ENCODE assay signal across 20 cellular contexts in genomic region chr3:171427771-171428320, GRCh38. TPM values are rescaled to one million over a fixed set of nuclear protein-coding genes. Genes with fewer than 3 reads are reported as not detected.
DNase-seq lines count a peak whose midpoint lies in the region; ATAC-seq, FAIRE-seq and TF ChIP-seq lines count a peak whose summit lies in the region.
"Had no signal": no experiment of that assay in that cellular context is flagged by ENCODE, and none has a peak within 500 bp of the region (broad histone marks: within the 10 kb centered on the region; RNA-seq: fewer than 3 reads in every experiment).

No MANE protein-coding gene starts in this region.

- no peak for TF ChIP-seq RAD21 in K562 (CRISPR knock-in tag; conservative IDR thresholded peaks at IDR 0.05 in 1 of 2, IDR thresholded peaks at IDR 0.05 in 1 of 2)

- H4K20me1 ChIP-seq in K562 (replicated peaks; ENCODE audit: control insufficient read depth, insufficient read depth, low read length) (no peaks in the 10 kb centered on the region), mammary epithelial cell (ENCODE audit: insufficient read depth, low read length) (no peaks in the 10 kb centered on the region)

- peaks cover 71% of the 10 kb centered on the region for H3K79me2 ChIP-seq in K562 (ENCODE audit: control insufficient read depth, insufficient read depth, low read length)
- peaks cover 2% of the 10 kb centered on the region for H3K79me2 ChIP-seq in mammary epithelial cell (ENCODE audit: insufficient read depth, low read length)

- H3K4me2 ChIP-seq in K562 (ENCODE audit: insufficient read depth, low read length) = peak overlapping the region; percentile 62
- H3K4me2 ChIP-seq in mammary epithelial cell (ENCODE audit: insufficient read depth, low read depth, low read length) = no peak overlapping the region

- H3K9ac ChIP-seq in HUES6 (ENCODE audit: low read length) (no peak overlapping the region), K562 (ENCODE audit: insufficient read depth in 1 of 2, low read depth in 2 of 2, low read length in 2 of 2) (peak overlapping the region; percentile 20 to 54; a peak in 3 of 4 replicates), iPS-20b (ENCODE audit: low read depth, low read length) (peak overlapping the region; percentile 55; the same call in 1 of the 2 replicates), mammary epithelial cell (ENCODE audit: insufficient read depth, low read length) (no peak overlapping the region)
- H3K9ac ChIP-seq: GM23248 had no signal

- peak overlapping the region; percentile 17; the same call in 1 of the 2 replicates for H3K4me3 ChIP-seq in HUES6 (ENCODE audit: low read depth, low read length)
- H3K4me3 ChIP-seq in K562 = no peak overlapping the region
- peak overlapping the region; percentile 35; the same call in 1 of the 2 replicates for H3K4me3 ChIP-seq in iPS-20b (ENCODE audit: low read length)
- H3K4me3 ChIP-seq in mammary epithelial cell (replicated peaks in 1 of 3; ENCODE audit: insufficient read depth in 1 of 3, low read depth in 2 of 3, low read length in 3 of 3) = no peak overlapping the region
- H3K4me3 ChIP-seq: GM23248, Peyer's patch had no signal

- no TSS peak for BruUV-seq in K562 (replicated peaks; lab: Mats Ljungman, UMichigan)
- no TSS peak for BruUV-seq in mammary epithelial cell (replicated peaks; lab: Mats Ljungman, UMichigan)

- ATAC-seq in K562 (peak; percentile 66), HG03460 (IDR thresholded peaks at IDR 0.05; ENCODE audit: unreplicated experiment) (no peak)
- ATAC-seq in effector memory CD8-positive, alpha-beta T cell (replicated peaks) = no peak

- H3K9me1 ChIP-seq in K562 (ENCODE audit: control insufficient read depth, insufficient read depth, low read length) = no peaks in the 10 kb centered on the region

- CTCF ChIA-PET in K562 (lab: Yijun Ruan, JAX; ENCODE audit: low intra/inter-chr PET ratio) (no interaction called here), mammary epithelial cell (lab: Charles Lee; ENCODE audit: low non-redundant PET) (no interaction called here)

- peak overlapping the region; percentile 68; the same call in 1 of the 2 replicates for H3K27ac ChIP-seq in HUES6 (ENCODE audit: low read depth, low read length)
- H3K27ac ChIP-seq in K562 (ENCODE audit: extremely low read depth, low read depth, low read length) = peak overlapping the region; percentile 81
- peak overlapping the region; percentile 91 for H3K27ac ChIP-seq in iPS-20b (ENCODE audit: low read length)
- H3K27ac ChIP-seq in mammary epithelial cell (ENCODE audit: insufficient read depth, low read depth, low read length) = no peak overlapping the region
- H3K27ac ChIP-seq: GM23248, Peyer's patch had no signal

- H3K27me3 Mint-ChIP-seq in effector memory CD8-positive, alpha-beta T cell = no peaks in the 10 kb centered on the region

- H3K27me3 ChIP-seq in HUES6 (ENCODE audit: control insufficient read depth, insufficient read depth, low read length) (no peaks in the 10 kb centered on the region), K562 (ENCODE audit: control insufficient read depth in 2 of 2, insufficient read depth in 2 of 2, low read length in 2 of 2) (no peaks in the 10 kb centered on the region), iPS-20b (ENCODE audit: insufficient read depth, low read length) (no peaks in the 10 kb centered on the region), mammary epithelial cell (ENCODE audit: insufficient read depth, low read length) (no peaks in the 10 kb centered on the region)
- H3K27me3 ChIP-seq: Peyer's patch had no signal

- POLR2A ChIA-PET in K562 (lab: Yijun Ruan, JAX) = interaction anchor here (0.6 to 2.8 kb wide), 13 partner anchors 8 to 188 kb away, joined by 3 to 30 read pairs (median 4); no protein-coding TSS in a partner anchor

- H3K4me3 Mint-ChIP-seq in effector memory CD8-positive, alpha-beta T cell = no peak overlapping the region

- no peak for FAIRE-seq in K562 (lab: Jason Lieb, UNC)

- WGBS in K562 (ENCODE audit: insufficient coverage, low coverage, missing lambda C conversion rate) = 17% methylated on average over 4 of the region's 4 CpGs
- 80% methylated on average over 4 of the region's 4 CpGs for WGBS in mammary epithelial cell (ENCODE audit: low coverage, missing lambda C conversion rate)

- H2AFZ ChIP-seq in K562 (ENCODE audit: low read depth, low read length) (peak overlapping the region; percentile 46; the same call in 1 of the 2 replicates), mammary epithelial cell (ENCODE audit: low read depth, low read length) (no peak overlapping the region)
- H2AFZ ChIP-seq: GM23248 had no signal

- TF ChIP-seq POLR2A in K562 (conservative IDR thresholded peaks at IDR 0.05) = no peak

- DNase-seq in K562 (ENCODE audit: extremely low read depth in 1 of 4, low spot score in 3 of 4) (peak in 3 of 4 experiments; percentile 18 to 39 (median 35)), mammary epithelial cell (no peak)
- no peak for DNase-seq in effector memory CD8-positive, alpha-beta T cell
- no peak for DNase-seq in activated naive CD4-positive, alpha-beta T cell treated with Interleukin-2 at 50 U/mL for 16 hours
- DNase-seq: ACHN; C1 segment of cervical spinal cord; DMS79 treated with DMSO at 0.1 percent for 48 hours; GM23248; IMR-90; Kasumi-1; NCI-H1105; NCI-H1694; NCI-H510A; NCI-H748 treated with DMSO at 0.1 percent for 48 hours; NK-92 treated with Interleukin-12 subunit alpha and Interleukin-12 subunit beta, amount 100 ng/mL, for 24 hours; Peyer's patch; SW 1271 had no signal

- in situ Hi-C loops in K562 (cut with MboI) = no loop called here
- in situ Hi-C loops in mammary epithelial cell (cut with MboI; ENCODE audit: low sequenced_read_pairs in 2 of 2) = no loop called here

- no peak for TF ChIP-seq EP300 in K562 (IDR thresholded peaks at IDR 0.05; ENCODE audit: low read length)

- intact Hi-C loops in K562 (cut with micrococcal nuclease) = loop anchor here (2.0 to 5.0 kb wide), 2 partner anchors 19 to 56 kb away; no protein-coding TSS in a partner anchor
- intact Hi-C loops in mammary epithelial cell (cut with micrococcal nuclease) = no loop called here

- TF ChIP-seq CTCF in K562 (IDR thresholded peaks at IDR 0.05 in 2 of 3, conservative IDR thresholded peaks at IDR 0.05 in 1 of 3; ENCODE audit: insufficient read depth in 2 of 3, low read depth in 1 of 3, low read length in 3 of 3) = no peak
- no peak for TF ChIP-seq CTCF in mammary epithelial cell (conservative IDR thresholded peaks at IDR 0.05 in 1 of 2, IDR thresholded peaks at IDR 0.05 in 1 of 2; ENCODE audit: extremely low read depth in 1 of 2, insufficient read depth in 1 of 2, low read depth in 1 of 2, low read length in 2 of 2)

- no peaks in the 10 kb centered on the region for H3K36me3 ChIP-seq in HUES6 (ENCODE audit: control insufficient read depth, insufficient read depth, low read length)
- no peaks in the 10 kb centered on the region for H3K36me3 ChIP-seq in K562 (ENCODE audit: control insufficient read depth, insufficient read depth, low read length)
- no peaks in the 10 kb centered on the region for H3K36me3 ChIP-seq in iPS-20b (ENCODE audit: insufficient read depth, low read depth, low read length)
- H3K36me3 ChIP-seq in mammary epithelial cell (ENCODE audit: insufficient read depth, low read length) = no peaks in the 10 kb centered on the region
- H3K36me3 ChIP-seq: Peyer's patch had no signal

- no peaks in the 10 kb centered on the region for H3K9me3 ChIP-seq in HUES6 (ENCODE audit: control insufficient read depth, insufficient read depth, low read depth, low read length)
- H3K9me3 ChIP-seq in K562 (replicated peaks; ENCODE audit: control insufficient read depth, insufficient read depth, low read depth, low read length) = no peaks in the 10 kb centered on the region
- no peaks in the 10 kb centered on the region for H3K9me3 ChIP-seq in iPS-20b (ENCODE audit: insufficient read depth, low read depth, low read length)
- no peaks in the 10 kb centered on the region for H3K9me3 ChIP-seq in mammary epithelial cell (replicated peaks; ENCODE audit: insufficient read depth, low read length)
- H3K9me3 ChIP-seq: Peyer's patch had no signal

- H3K27ac Mint-ChIP-seq in effector memory CD8-positive, alpha-beta T cell = no peak overlapping the region

- H3K4me1 ChIP-seq in HUES6 (ENCODE audit: control insufficient read depth, insufficient read depth, low read length) (peaks cover 38% of the 10 kb centered on the region), K562 (replicated peaks in 1 of 2; ENCODE audit: control insufficient read depth in 2 of 2, insufficient read depth in 2 of 2, low read length in 2 of 2) (peaks cover 15 to 40% of the 10 kb centered on the region in 2 experiments), iPS-20b (ENCODE audit: insufficient read depth, low read length) (peaks cover 54% of the 10 kb centered on the region), mammary epithelial cell (ENCODE audit: insufficient read depth, low read length) (no peaks in the 10 kb centered on the region)
- H3K4me1 ChIP-seq: Peyer's patch had no signal

- no peaks in the 10 kb centered on the region for H3K9me3 Mint-ChIP-seq in effector memory CD8-positive, alpha-beta T cell

- H3K36me3 Mint-ChIP-seq in effector memory CD8-positive, alpha-beta T cell (ENCODE audit: insufficient read depth) = no peaks in the 10 kb centered on the region

- dilution Hi-C loops in mammary epithelial cell (cut with HindIII; ENCODE audit: low sequenced_read_pairs) = no loop called here

- peaks cover 8 to 10% of the 10 kb centered on the region in 2 donors for H3K4me1 Mint-ChIP-seq in effector memory CD8-positive, alpha-beta T cell (ENCODE audit: low read depth in 2 of 2)

TF ChIP-seq in K562, 482 proteins besides CTCF, POLR2A, EP300 and RAD21 (continues in another document):
- peak; percentile 15 for TF ChIP-seq ASH1L (IDR thresholded peaks at IDR 0.05; ENCODE audit: borderline replicate concordance, low read depth, partially characterized antibody)

RNA-seq across cellular contexts. Expression of gene TNIK, which starts 32.4 kb away (rescaled TPM):
- 52.4 and 113 TPM in 2 replicates for total RNA-seq in K562 (2011; cell fraction: chromatin; rRNA removed; ENCODE audit: low replicate concordance)
- 18.5 and 29.7 TPM in 2 replicates for total RNA-seq in K562 (2011; cell fraction: nucleolus; rRNA removed)
- total RNA-seq in K562 (2011; cell fraction: nucleoplasm; rRNA removed) = 43.6 and 75.6 TPM in 2 replicates
- total RNA-seq in K562 (2014; rRNA removed) (24.7 and 27.0 TPM in 2 replicates), K562 (2014; rRNA removed; fragmentation: Illumina TruSeq; extraction: Trizol) (24.2 and 29.6 TPM in 2 replicates), K562 (2015; rRNA removed; fragmentation: Illumina TruSeq; extraction: Trizol) (23.5 and 27.3 TPM in 2 replicates), K562 (2021) (34.2 and 38.8 TPM in 2 replicates), mammary epithelial cell (1 to 10 TPM; 7.5 to 9.7 TPM)
- polyA plus RNA-seq in K562 (2011; rRNA removed) (23.1 and 29.7 TPM in 2 replicates), K562 (2014; fragmentation: Illumina TruSeq; extraction: Trizol) (39.0 and 41.2 TPM in 2 replicates), K562 (2014; fragmentation: Nextera tagmentation; extraction: Ambion mirVana) (1 to 10 TPM; 6.6 to 6.8 TPM), K562 (2014; rRNA removed) (22.2 and 22.3 TPM in 2 replicates), mammary epithelial cell (3.5 TPM)
- polyA plus RNA-seq in K562 (2011; cell fraction: cytosol; rRNA removed) = 8.2 and 12.3 TPM in 2 replicates
- 58.7 and 77.6 TPM in 2 replicates for polyA plus RNA-seq in K562 (2011; cell fraction: nucleus; rRNA removed)
- 25.2 and 29.4 TPM in 2 replicates for polyA plus RNA-seq in K562 (2012)
- 48.4 and 50.0 TPM in 2 replicates for polyA minus RNA-seq in K562 (2011; rRNA and poly(A)+ RNA removed)
- 15.6 and 16.9 TPM in 2 replicates for polyA minus RNA-seq in K562 (2011; cell fraction: cytosol; rRNA and poly(A)+ RNA removed)
- polyA minus RNA-seq in K562 (2011; cell fraction: nucleus; rRNA and poly(A)+ RNA removed) = 39.2 and 45.5 TPM in 2 replicates
- 76.6 TPM for polyA minus RNA-seq in mammary epithelial cell

Comparison
In these comparisons a context has a peak if more than half of its experiments do, and no peak if none do; other contexts are left out.
1. H3K4me3 ChIP-seq: peak in HUES6 (single experiment) and iPS-20b (single experiment); none in K562 (single experiment) and mammary epithelial cell (0 of 3).
2. H3K9ac ChIP-seq: peak in K562 (2 of 2) and iPS-20b (single experiment); none in HUES6 (single experiment) and mammary epithelial cell (single experiment).
3. DNase-seq: peak in K562 (3 of 4); none in mammary epithelial cell (single experiment), effector memory CD8-positive, alpha-beta T cell (0 of 3) and activated naive CD4-positive, alpha-beta T cell treated with Interleukin-2 at 50 U/mL for 16 hours (single experiment).